In genomic region chr1:65372557-65372956, GRCh38 we compare ENCODE assay signal across 1 cellular context.
TF ChIP-seq lines count a peak whose summit lies in the region.

No MANE protein-coding gene starts in this region.

TF ChIP-seq in K562, 482 proteins besides CTCF, POLR2A, EP300 and RAD21 (continued from another document and continues in another):
- TF ChIP-seq MAX (CRISPR knock-in tag; IDR thresholded peaks at IDR 0.05) (no peak), ZFPM2 (CRISPR knock-in tag; IDR thresholded peaks at IDR 0.05) (no peak), MGA (IDR thresholded peaks at IDR 0.05) (no peak), ZNF79 (CRISPR knock-in tag; IDR thresholded peaks at IDR 0.05; ENCODE audit: low read depth) (no peak), ZNF316 (IDR thresholded peaks at IDR 0.05) (peak; percentile 98), RBFOX2 (IDR thresholded peaks at IDR 0.05; ENCODE audit: low read depth, low read length) (no peak), FOXM1 (IDR thresholded peaks at IDR 0.05; ENCODE audit: low read depth) (no peak), FOXM1 (CRISPR knock-in tag; IDR thresholded peaks at IDR 0.05; ENCODE audit: low read depth) (no peak), NCOR1 (IDR thresholded peaks at IDR 0.05) (no peak), ZHX1 (conservative IDR thresholded peaks at IDR 0.05; ENCODE audit: low read length) (no peak), FOXP4 (CRISPR knock-in tag; IDR thresholded peaks at IDR 0.05; ENCODE audit: borderline replicate concordance) (no peak), EP400 (IDR thresholded peaks at IDR 0.05) (0 out of 2 replicates have a peak, but pooled peaks have one; percentile 17), TAF15 (IDR thresholded peaks at IDR 0.05; ENCODE audit: low read depth, low read length) (no peak), YY1 (IDR thresholded peaks at IDR 0.05; ENCODE audit: borderline replicate concordance in 1 of 3, control insufficient read depth in 1 of 3, extremely low read depth in 1 of 3, insufficient read depth in 3 of 3, insufficient read length in 1 of 3, insufficient replicate concordance in 2 of 3, low read depth in 1 of 3, low read length in 2 of 3) (no peak), ZNF583 (CRISPR knock-in tag; IDR thresholded peaks at IDR 0.05) (no peak), MCM7 (IDR thresholded peaks at IDR 0.05) (no peak), CEBPG (CRISPR knock-in tag; IDR thresholded peaks at IDR 0.05) (no peak), CEBPG (tag; conservative IDR thresholded peaks at IDR 0.05 in 1 of 2, IDR thresholded peaks at IDR 0.05 in 1 of 2) (no peak), ZNF41 (CRISPR knock-in tag; conservative IDR thresholded peaks at IDR 0.05) (no peak), KAT7 (CRISPR knock-in tag; IDR thresholded peaks at IDR 0.05; ENCODE audit: borderline replicate concordance) (no peak), CREB1 (IDR thresholded peaks at IDR 0.05) (no peak), CREB1 (CRISPR knock-in tag; IDR thresholded peaks at IDR 0.05) (no peak), ZNF133 (CRISPR knock-in tag; IDR thresholded peaks at IDR 0.05) (no peak), LEF1 (IDR thresholded peaks at IDR 0.05) (no peak), SMARCC2 (IDR thresholded peaks at IDR 0.05; ENCODE audit: low read depth) (peak; percentile 60; the same call in 1 of the 2 replicates), RBM22 (IDR thresholded peaks at IDR 0.05; ENCODE audit: low read depth, low read length, poor library complexity, severe bottlenecking) (peak; percentile 31), ATF7 (IDR thresholded peaks at IDR 0.05) (no peak), E2F5 (CRISPR knock-in tag; IDR thresholded peaks at IDR 0.05) (no peak), ZC3H11A (IDR thresholded peaks at IDR 0.05; ENCODE audit: low read depth, low read length) (no peak), ZNF12 (CRISPR knock-in tag; IDR thresholded peaks at IDR 0.05) (no peak), CHAMP1 (IDR thresholded peaks at IDR 0.05) (no peak), ETS2 (tag; IDR thresholded peaks at IDR 0.05; ENCODE audit: borderline replicate concordance, poor library complexity, severe bottlenecking) (no peak), ZNF707 (CRISPR knock-in tag; conservative IDR thresholded peaks at IDR 0.05) (no peak), MCM3 (IDR thresholded peaks at IDR 0.05) (no peak), NR1H2 (CRISPR knock-in tag; IDR thresholded peaks at IDR 0.05) (no peak)
- TF ChIP-seq, protein P1, sequence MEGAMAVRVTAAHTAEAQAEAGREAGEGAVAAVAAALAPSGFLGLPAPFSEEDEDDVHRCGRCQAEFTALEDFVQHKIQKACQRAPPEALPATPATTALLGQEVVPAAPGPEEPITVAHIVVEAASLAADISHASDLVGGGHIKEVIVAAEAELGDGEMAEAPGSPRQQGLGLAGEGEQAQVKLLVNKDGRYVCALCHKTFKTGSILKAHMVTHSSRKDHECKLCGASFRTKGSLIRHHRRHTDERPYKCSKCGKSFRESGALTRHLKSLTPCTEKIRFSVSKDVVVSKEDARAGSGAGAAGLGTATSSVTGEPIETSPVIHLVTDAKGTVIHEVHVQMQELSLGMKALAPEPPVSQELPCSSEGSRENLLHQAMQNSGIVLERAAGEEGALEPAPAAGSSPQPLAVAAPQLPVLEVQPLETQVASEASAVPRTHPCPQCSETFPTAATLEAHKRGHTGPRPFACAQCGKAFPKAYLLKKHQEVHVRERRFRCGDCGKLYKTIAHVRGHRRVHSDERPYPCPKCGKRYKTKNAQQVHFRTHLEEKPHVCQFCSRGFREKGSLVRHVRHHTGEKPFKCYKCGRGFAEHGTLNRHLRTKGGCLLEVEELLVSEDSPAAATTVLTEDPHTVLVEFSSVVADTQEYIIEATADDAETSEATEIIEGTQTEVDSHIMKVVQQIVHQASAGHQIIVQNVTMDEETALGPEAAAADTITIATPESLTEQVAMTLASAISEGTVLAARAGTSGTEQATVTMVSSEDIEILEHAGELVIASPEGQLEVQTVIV (CRISPR knock-in tag; IDR thresholded peaks at IDR 0.05; ENCODE audit: borderline replicate concordance) = no peak
